ENCODE assay signal across 9 cellular contexts in genomic region chr12:123801573-123802178, GRCh38. TPM values are rescaled to one million over a fixed set of nuclear protein-coding genes. Genes with fewer than 3 reads are reported as not detected.
DNase-seq lines count a peak whose midpoint lies in the region; ATAC-seq, FAIRE-seq and TF ChIP-seq lines count a peak whose summit lies in the region.
"Had no signal": no experiment of that assay in that cellular context is flagged by ENCODE, and none has a peak within 500 bp of the region (broad histone marks: within the 10 kb centered on the region; RNA-seq: fewer than 3 reads in every experiment).

No MANE protein-coding gene starts in this region.

- H3K36me3 ChIP-seq in Loucy (ENCODE audit: insufficient read depth, low read length) (no peaks in the 10 kb centered on the region), mammary epithelial cell (ENCODE audit: insufficient read depth, low read length) (no peaks in the 10 kb centered on the region), right atrium auricular region (no peaks in the 10 kb centered on the region)

- H3K27me3 Mint-ChIP-seq in nephron (ENCODE audit: low read depth): peaks cover 21% of the 10 kb centered on the region
- H3K27me3 Mint-ChIP-seq: dendritic cell treated with granulocyte-macrophage colony-stimulating factor and Interleukin-4, amounts not matched to agents 40 ng/mL and 50 ng/mL, for 4 days had no signal

- BruUV-seq in mammary epithelial cell (replicated peaks; lab: Mats Ljungman, UMichigan): no TSS peak

- dilution Hi-C loops in mammary epithelial cell (cut with HindIII; ENCODE audit: low sequenced_read_pairs): loop anchor here (10.0 kb wide), 1 partner anchor 63 kb away; no protein-coding TSS in a partner anchor

- H3K27ac ChIP-seq in mammary epithelial cell (ENCODE audit: insufficient read depth, low read depth, low read length): no peak overlapping the region
- no peak overlapping the region for H3K27ac ChIP-seq in right atrium auricular region

- H3K4me3 ChIP-seq in Loucy (ENCODE audit: low read length, poor library complexity, severe bottlenecking): no peak overlapping the region
- H3K4me3 ChIP-seq in mammary epithelial cell (replicated peaks in 1 of 3; ENCODE audit: insufficient read depth in 1 of 3, low read depth in 2 of 3, low read length in 3 of 3): no peak overlapping the region
- no peak overlapping the region for H3K4me3 ChIP-seq in right atrium auricular region

- H3K27me3 ChIP-seq in Loucy (ENCODE audit: insufficient read depth, low read length, poor library complexity, severe bottlenecking) (no peaks in the 10 kb centered on the region), mammary epithelial cell (ENCODE audit: insufficient read depth, low read length) (peaks cover 2% of the 10 kb centered on the region), right atrium auricular region (no peaks in the 10 kb centered on the region)

- H3K9ac ChIP-seq in Loucy (ENCODE audit: low read depth, low read length, poor library complexity, severe bottlenecking) (no peak overlapping the region), mammary epithelial cell (ENCODE audit: insufficient read depth, low read length) (no peak overlapping the region)

- 8% methylated on average over 7 of the region's 8 CpGs for WGBS in mammary epithelial cell (ENCODE audit: low coverage, missing lambda C conversion rate)

- no peak for FAIRE-seq in HTR-8/SVneo (lab: Jason Lieb, UNC)

- H3K9me3 ChIP-seq in Loucy (ENCODE audit: insufficient read depth, low read depth, low read length): no peaks in the 10 kb centered on the region
- H3K9me3 ChIP-seq in mammary epithelial cell (replicated peaks; ENCODE audit: insufficient read depth, low read length): no peaks in the 10 kb centered on the region
- no peaks in the 10 kb centered on the region for H3K9me3 ChIP-seq in right atrium auricular region

- H3F3A ChIP-seq in Loucy (ENCODE audit: low read depth): no peaks in the 10 kb centered on the region

- no peaks in the 10 kb centered on the region for H3K4me1 Mint-ChIP-seq in nephron

- no peak overlapping the region for H3K27ac Mint-ChIP-seq in nephron
- H3K27ac Mint-ChIP-seq: dendritic cell treated with granulocyte-macrophage colony-stimulating factor and Interleukin-4, amounts not matched to agents 40 ng/mL and 50 ng/mL, for 4 days had no signal

- no peaks in the 10 kb centered on the region for H4K20me1 ChIP-seq in Loucy (ENCODE audit: insufficient read depth, low read length, poor library complexity, severe bottlenecking)
- H4K20me1 ChIP-seq in mammary epithelial cell (ENCODE audit: insufficient read depth, low read length): no peaks in the 10 kb centered on the region

- ATAC-seq in GM19351 (IDR thresholded peaks at IDR 0.05; ENCODE audit: unreplicated experiment): no peak

- peak; percentile 25 for DNase-seq in EL
- peak; percentile 12 for DNase-seq in mammary epithelial cell
- no peak for DNase-seq in HTR-8/SVneo (ENCODE audit: insufficient read length, low spot score)
- DNase-seq in right atrium auricular region (ENCODE audit: low spot score): no peak
- DNase-seq in NCI-H1417 (lab: John Stamatoyannopoulos, UW): no peak

- H2AFZ ChIP-seq in Loucy (ENCODE audit: low read length): peak overlapping the region; percentile 51
- no peak overlapping the region for H2AFZ ChIP-seq in mammary epithelial cell (ENCODE audit: low read depth, low read length)

- H3K36me3 Mint-ChIP-seq in nephron (ENCODE audit: low read depth): no peaks in the 10 kb centered on the region

- H3K79me2 ChIP-seq in Loucy (ENCODE audit: insufficient read depth, low read length) (no peaks in the 10 kb centered on the region), mammary epithelial cell (ENCODE audit: insufficient read depth, low read length) (no peaks in the 10 kb centered on the region)

- TF ChIP-seq CTCF in Loucy (conservative IDR thresholded peaks at IDR 0.05; ENCODE audit: low read length): peak; percentile 62
- peak; percentile 54 to 69 for TF ChIP-seq CTCF in mammary epithelial cell (conservative IDR thresholded peaks at IDR 0.05 in 1 of 2, IDR thresholded peaks at IDR 0.05 in 1 of 2; ENCODE audit: extremely low read depth in 1 of 2, insufficient read depth in 1 of 2, low read depth in 1 of 2, low read length in 2 of 2)
- peak; percentile 48 to 64 (median 56) for TF ChIP-seq CTCF in nephron (IDR thresholded peaks at IDR 0.05; ENCODE audit: unreplicated experiment in 3 of 3)
- no peak for TF ChIP-seq CTCF in right atrium auricular region (IDR thresholded peaks at IDR 0.05)

- H3K4me1 ChIP-seq in Loucy (ENCODE audit: insufficient read depth, low read length, poor library complexity, severe bottlenecking) (no peaks in the 10 kb centered on the region), mammary epithelial cell (ENCODE audit: insufficient read depth, low read length) (no peaks in the 10 kb centered on the region), right atrium auricular region (no peaks in the 10 kb centered on the region)

- CTCF ChIA-PET in mammary epithelial cell (lab: Charles Lee; ENCODE audit: low non-redundant PET): interaction anchor here (0.8 kb wide), 1 partner anchor 154 kb away, joined by 3 read pairs; no protein-coding TSS in a partner anchor

- H3K4me2 ChIP-seq in Loucy (ENCODE audit: low read depth, low read length, poor library complexity, severe bottlenecking) (no peak overlapping the region), mammary epithelial cell (ENCODE audit: insufficient read depth, low read depth, low read length) (no peak overlapping the region)

- H3K9me3 Mint-ChIP-seq in nephron: no peaks in the 10 kb centered on the region
- H3K9me3 Mint-ChIP-seq: dendritic cell treated with granulocyte-macrophage colony-stimulating factor and Interleukin-4, amounts not matched to agents 40 ng/mL and 50 ng/mL, for 4 days had no signal

- in situ Hi-C loops in mammary epithelial cell (cut with MboI; ENCODE audit: low sequenced_read_pairs in 2 of 2): loop anchor here (10.0 kb wide), 1 partner anchor 183 kb away; no protein-coding TSS in a partner anchor

- H3K9me2 ChIP-seq in Loucy (replicated peaks; ENCODE audit: low read depth, low read length): no peaks in the 10 kb centered on the region

- H3K4me3 Mint-ChIP-seq in nephron: no peak overlapping the region
- H3K4me3 Mint-ChIP-seq: dendritic cell treated with granulocyte-macrophage colony-stimulating factor and Interleukin-4, amounts not matched to agents 40 ng/mL and 50 ng/mL, for 4 days had no signal

- intact Hi-C loops in mammary epithelial cell (cut with micrococcal nuclease): loop anchor here (1.0 to 10.0 kb wide), 4 partner anchors 183 to 971 kb away; no protein-coding TSS in a partner anchor

RNA-seq across cellular contexts. Expression of gene DNAH10, which starts 39.6 kb away (rescaled TPM):
- total RNA-seq in mammary epithelial cell (under 1 TPM; 0.50 to 0.96 TPM), right atrium auricular region (under 1 TPM in 1 of 2 donors, not detected in 1; 0.11 TPM)
- polyA plus RNA-seq in mammary epithelial cell: 0.16 TPM
- 0.16 TPM for polyA minus RNA-seq in mammary epithelial cell

Comparison
In these comparisons a context has a peak if more than half of its experiments do, and no peak if none do; other contexts are left out.
1. DNase-seq: peak in EL (single experiment) and mammary epithelial cell (single experiment); none in HTR-8/SVneo (single experiment), right atrium auricular region (single experiment) and NCI-H1417 (0 of 3).
2. CTCF ChIP-seq: peak in Loucy (single experiment), mammary epithelial cell (2 of 2) and nephron (3 of 3); none in right atrium auricular region (0 of 2).